In genomic region chr4:74376888-74377483, GRCh38 we compare ENCODE assay signal across 8 cellular contexts. TPM values are rescaled to one million over a fixed set of nuclear protein-coding genes. Genes with fewer than 3 reads are reported as not detected.
DNase-seq lines count a peak whose midpoint lies in the region; ATAC-seq and TF ChIP-seq lines count a peak whose summit lies in the region.

No MANE protein-coding gene starts in this region.

- H3K27ac ChIP-seq in RWPE1, result no peak overlapping the region
- no peak overlapping the region for H3K27ac ChIP-seq in osteoblast (ENCODE audit: low read depth, low read length)
- no peak overlapping the region for H3K27ac ChIP-seq in thyroid gland

- intact Hi-C loops in Right ventricle myocardium superior (cut with DNase I), result loop anchor here (2.0 to 10.0 kb wide), 2 partner anchors 154 to 298 kb away; no protein-coding TSS in a partner anchor
- intact Hi-C loops in cardiac septum (cut with DNase I), result loop anchor here (1.0 to 5.0 kb wide), 4 partner anchors 68 to 298 kb away; partner anchors contain the start of gene AREG
- intact Hi-C loops in thyroid gland (cut with DNase I), result loop anchor here (5.0 to 10.0 kb wide), 2 partner anchors 155 to 298 kb away; no protein-coding TSS in a partner anchor

- 63 to 68% methylated on average over 4 of the region's 4 CpGs for whole genome bisulfite sequencing in thyroid gland, 2 donors

- H3K4me1 ChIP-seq in osteoblast (ENCODE audit: insufficient read depth, low read length) (peaks cover 25% of the 10 kb centered on the region), thyroid gland (no peaks in the 10 kb centered on the region)

- CTCF ChIA-PET in RWPE1 (lab: Yijun Ruan, JAX), result interaction anchor here (0.6 to 2.4 kb wide), 35 partner anchors 8 to 839 kb away, joined by 3 to 20 read pairs (median 4); partner anchors contain the start of gene AREG

- no peak overlapping the region for H3K4me3 ChIP-seq in osteoblast (ENCODE audit: insufficient read depth, low read length)
- H3K4me3 ChIP-seq in thyroid gland (replicated peaks in 1 of 3), result no peak overlapping the region

- POLR2A ChIA-PET in RWPE1 (lab: Yijun Ruan, JAX; ENCODE audit: low non-redundant PET), result interaction anchor here (1.2 kb wide), 1 partner anchor 68 kb away, joined by 6 read pairs; the partner anchor contains the start of gene AREG

- H4K20me1 ChIP-seq in osteoblast (ENCODE audit: insufficient read depth, low read length), result no peaks in the 10 kb centered on the region

- H3K36me3 ChIP-seq in osteoblast (ENCODE audit: insufficient read depth, low read length), result no peaks in the 10 kb centered on the region
- H3K36me3 ChIP-seq in thyroid gland, result no peaks in the 10 kb centered on the region

- no peak overlapping the region for H3K4me2 ChIP-seq in osteoblast (ENCODE audit: insufficient read depth, low read length)

- ATAC-seq in Right ventricle myocardium superior (ENCODE audit: poor library complexity), result peak; percentile 88
- ATAC-seq in HG03432 (IDR thresholded peaks at IDR 0.05; ENCODE audit: unreplicated experiment), result peak; percentile 64

- no peak overlapping the region for H2AFZ ChIP-seq in osteoblast (ENCODE audit: low read length)

- DNase-seq in Right ventricle myocardium superior (no peak), cardiac septum (ENCODE audit: low spot score) (no peak), RWPE1 (ENCODE audit: low spot score) (peak; percentile 62), fibroblast of gingiva (ENCODE audit: low read depth) (peak; percentile 67), osteoblast (ENCODE audit: insufficient read length, low spot score, missing footprints) (no peak), thyroid gland (no peak)
- DNase-seq in stimulated activated CD4-positive, alpha-beta T cell treated with anti-CD3 and anti-CD28 coated beads, Interleukin-1b, Interleukin-23, amount 100 ng/mL, for 48 hours, result no peak

- H3K27me3 ChIP-seq in osteoblast (ENCODE audit: insufficient read depth, low read length) (no peaks in the 10 kb centered on the region), thyroid gland (no peaks in the 10 kb centered on the region)

- no peak for TF ChIP-seq POLR2A in thyroid gland (IDR thresholded peaks at IDR 0.05)

- H3K9me3 ChIP-seq in osteoblast (ENCODE audit: low read depth, low read length) (no peaks in the 10 kb centered on the region), thyroid gland (no peaks in the 10 kb centered on the region)

- H3K79me2 ChIP-seq in osteoblast (ENCODE audit: insufficient read depth, low read length), result no peaks in the 10 kb centered on the region

- peak; percentile 80 for TF ChIP-seq CTCF in RWPE1 (conservative IDR thresholded peaks at IDR 0.05; ENCODE audit: low read depth)
- peak; percentile 74 for TF ChIP-seq CTCF in osteoblast (IDR thresholded peaks at IDR 0.05; ENCODE audit: extremely low read depth, low read depth, low read length)
- peak in 3 of 6 experiments; percentile 63 to 67 (median 65) for TF ChIP-seq CTCF in thyroid gland (IDR thresholded peaks at IDR 0.05)

RNA-seq across cellular contexts. Expression of gene EREG, which starts 12.0 kb away (rescaled TPM):
- total RNA-seq in Right ventricle myocardium superior, result not detected
- total RNA-seq in cardiac septum, result 0.05 TPM
- 0.29 and 1.1 TPM in 2 replicates for total RNA-seq in osteoblast
- total RNA-seq in thyroid gland, result under 1 TPM in 3 of 4 donors, not detected in 1; under 0.01 to 0.13 (median under 0.01) TPM

Comparison
In these comparisons a context has a peak if more than half of its experiments do, and no peak if none do; other contexts are left out.
1. DNase-seq: peak in RWPE1 (single experiment) and fibroblast of gingiva (single experiment); none in Right ventricle myocardium superior (single experiment), cardiac septum (single experiment), osteoblast (single experiment), stimulated activated CD4-positive, alpha-beta T cell treated with anti-CD3 and anti-CD28 coated beads, Interleukin-1b, Interleukin-23, amount 100 ng/mL, for 48 hours (single experiment) and thyroid gland (0 of 2).